Comparison of ENCODE assay signal across 17 cellular contexts in the genomic region with DNA sequence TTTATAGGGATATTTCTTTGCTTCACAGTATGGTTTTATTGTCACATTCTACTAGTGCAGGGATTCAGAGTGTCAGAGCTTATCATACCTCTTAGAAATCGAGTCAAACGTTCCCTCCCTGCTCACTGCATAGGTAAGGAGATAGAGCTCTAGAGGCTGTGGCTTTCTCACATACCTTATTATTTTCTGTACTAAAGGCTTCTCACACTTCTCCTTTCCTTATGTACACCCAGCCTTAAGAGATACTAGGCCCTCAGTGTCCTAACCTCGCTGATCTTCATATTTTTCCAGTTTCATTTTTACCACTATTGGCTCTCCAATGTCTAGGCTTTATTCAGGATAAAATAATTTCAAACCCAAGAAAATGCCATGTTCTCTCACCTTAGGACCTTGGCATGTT.
"Had no signal": no experiment of that assay in that cellular context is flagged by ENCODE, and none has a peak within 500 bp of the region (broad histone marks: within the 10 kb centered on the region; RNA-seq: fewer than 3 reads in every experiment).

No MANE protein-coding gene starts in this region.

- DNase-seq: activated CD4-positive, alpha-beta T cell treated with anti-CD3 and anti-CD28 coated beads, Interleukin-2, amount 50 U/mL, for 48 hours; activated CD8-positive, alpha-beta memory T cell treated with anti-CD3 and anti-CD28 coated beads, Interleukin-2, amount 10 ng/mL, durations not matched to agents 7 days and 5 days; activated naive CD4-positive, alpha-beta T cell treated with anti-CD3 and anti-CD28 coated beads, Interleukin-2, amount 10 ng/mL, durations not matched to agents 7 days and 5 days; activated T-cell treated with anti-CD3 and anti-CD28 coated beads, Interleukin-2, amount 50 U/mL, for 1 hour; dermis blood vessel endothelial cell; effector memory CD8-positive, alpha-beta T cell; head of caudate nucleus; lower lobe of right lung; naive B cell; right lobe of liver; stimulated activated CD4-positive, alpha-beta T cell treated with anti-CD3 and anti-CD28 coated beads, Interleukin-4, amount 100 ng/mL, for 4 hours; stimulated activated CD8-positive, alpha-beta memory T cell treated with anti-CD3 and anti-CD28 coated beads, Interleukin-4, amount 100 ng/mL, for 48 hours; stimulated activated naive CD4-positive, alpha-beta T cell treated with Interleukin-2 at 50 U/mL for 16 hours; trophoblast cell; WERI-Rb-1 had no signal

- H3K27me3 ChIP-seq: neural progenitor cell, right lobe of liver had no signal

- ATAC-seq: activated CD8-positive, alpha-beta memory T cell treated with anti-CD3 and anti-CD28 coated beads, Interleukin-2, amount 10 ng/mL, durations not matched to agents 7 days and 5 days; effector memory CD8-positive, alpha-beta T cell; lower lobe of right lung; right lobe of liver had no signal

- H3K36me3 ChIP-seq: lower lobe of right lung, neural progenitor cell, right lobe of liver, WERI-Rb-1 had no signal

- H2AFZ ChIP-seq: neural progenitor cell had no signal

- H3K4me3 ChIP-seq: lower lobe of right lung, neural progenitor cell, right lobe of liver, smooth muscle cell had no signal

- H3K27ac ChIP-seq: lower lobe of right lung, neural progenitor cell, right lobe of liver, WERI-Rb-1 had no signal

- H3K4me1 ChIP-seq: lower lobe of right lung, right lobe of liver had no signal

- H3K9me3 ChIP-seq: lower lobe of right lung, right lobe of liver had no signal

- H3K4me2 ChIP-seq: neural progenitor cell, smooth muscle cell had no signal

- H3K9ac ChIP-seq: neural progenitor cell had no signal
